ENCODE assay signal across 14 cellular contexts in genomic region chr14:58755026-58755929, GRCh38.
DNase-seq lines count a peak whose midpoint lies in the region; ATAC-seq and TF ChIP-seq lines count a peak whose summit lies in the region.
"Had no signal": no experiment of that assay in that cellular context is flagged by ENCODE, and none has a peak within 500 bp of the region (broad histone marks: within the 10 kb centered on the region; RNA-seq: fewer than 3 reads in every experiment).

No MANE protein-coding gene starts in this region.

- no peaks in the 10 kb centered on the region for H3K27me3 Mint-ChIP-seq in T-helper 2 cell treated with Interferon-gamma antibody and Interleukin-4, amounts not matched to agents 5 μg/mL and 100 μg/mL, for 36 hours (ENCODE audit: low read depth)
- H3K27me3 Mint-ChIP-seq: activated naive CD8-positive, alpha-beta T cell had no signal

- H3K4me1 Mint-ChIP-seq in T-helper 2 cell treated with Interferon-gamma antibody and Interleukin-4, amounts not matched to agents 5 μg/mL and 100 μg/mL, for 36 hours (ENCODE audit: low read depth) = no peaks in the 10 kb centered on the region

- H3K27me3 ChIP-seq in right atrium auricular region (no peaks in the 10 kb centered on the region), OCI-LY3 (ENCODE audit: low read depth, low read length) (no peaks in the 10 kb centered on the region), transverse colon (no peaks in the 10 kb centered on the region)

- 0 out of 2 replicates have a peak overlapping the region, but pooled peaks have one; percentile 9 for H2AFZ ChIP-seq in OCI-LY3 (ENCODE audit: low read depth, low read length)

- in situ Hi-C loops in transverse colon (cut with MboI; ENCODE audit: low pct_ligation_motif_present in 1 of 4, low pct_unique_long_range_greater_than_20kb in 1 of 4, low sequenced_read_pairs in 3 of 4) = no loop called here

- no peaks in the 10 kb centered on the region for H3K9me3 Mint-ChIP-seq in T-helper 2 cell treated with Interferon-gamma antibody and Interleukin-4, amounts not matched to agents 5 μg/mL and 100 μg/mL, for 36 hours
- H3K9me3 Mint-ChIP-seq: naive thymus-derived CD8-positive, alpha-beta T cell had no signal

- no peak overlapping the region for H3K27ac ChIP-seq in right atrium auricular region
- H3K27ac ChIP-seq in OCI-LY3 (ENCODE audit: low read length) = no peak overlapping the region
- H3K27ac ChIP-seq in transverse colon = peak overlapping the region; percentile 71 to 83 (median 78)

- H3K36me3 ChIP-seq in right atrium auricular region = no peaks in the 10 kb centered on the region
- no peaks in the 10 kb centered on the region for H3K36me3 ChIP-seq in OCI-LY3 (replicated peaks; ENCODE audit: low read depth, low read length)
- H3K36me3 ChIP-seq in transverse colon = no peaks in the 10 kb centered on the region

- no peaks in the 10 kb centered on the region for H3K36me3 Mint-ChIP-seq in T-helper 2 cell treated with Interferon-gamma antibody and Interleukin-4, amounts not matched to agents 5 μg/mL and 100 μg/mL, for 36 hours (ENCODE audit: low read depth)
- H3K36me3 Mint-ChIP-seq: activated naive CD8-positive, alpha-beta T cell; naive thymus-derived CD8-positive, alpha-beta T cell had no signal

- WGBS in transverse colon (ENCODE audit: low coverage in 1 of 2), 2 donors = 38% methylated on average over 1 to 3 of the region's 3 CpGs

- DNase-seq in Right ventricle myocardium inferior (ENCODE audit: missing footprints) = no peak
- DNase-seq in right atrium auricular region (ENCODE audit: low spot score) = no peak
- DNase-seq in left ventricle myocardium superior = no peak
- DNase-seq in transverse colon = no peak
- DNase-seq in activated CD4-positive, alpha-beta T cell treated with anti-CD3 and anti-CD28 coated beads, Interleukin-2, amount 50 U/mL, for 4 hours = no peak
- no peak for DNase-seq in T-helper 2 cell treated with Interferon-gamma antibody and Interleukin-4, amounts not matched to agents 5 μg/mL and 100 μg/mL, for 36 hours (ENCODE audit: low spot score)
- no peak for DNase-seq in EL
- DNase-seq: KG1; naive thymus-derived CD8-positive, alpha-beta T cell; T1000 had no signal

- TF ChIP-seq CTCF in right atrium auricular region (IDR thresholded peaks at IDR 0.05) = no peak
- no peak for TF ChIP-seq CTCF in OCI-LY3 (IDR thresholded peaks at IDR 0.05; ENCODE audit: low read depth, low read length)
- TF ChIP-seq CTCF in transverse colon (IDR thresholded peaks at IDR 0.05) = no peak

- H3K4me1 ChIP-seq in right atrium auricular region = peaks cover 0 to 23% of the 10 kb centered on the region in 2 donors
- H3K4me1 ChIP-seq in OCI-LY3 (ENCODE audit: low read length) = peaks cover 26% of the 10 kb centered on the region
- H3K4me1 ChIP-seq in transverse colon = peaks cover 35 to 59% (median 46%) of the 10 kb centered on the region in 4 donors

- no peak for TF ChIP-seq POLR2A in transverse colon (IDR thresholded peaks at IDR 0.05)

- no peak for TF ChIP-seq EP300 in transverse colon (IDR thresholded peaks at IDR 0.05; ENCODE audit: low read depth)

- no peak overlapping the region for H3K4me2 ChIP-seq in OCI-LY3 (ENCODE audit: low read length)
- H3K4me2 ChIP-seq: smooth muscle cell had no signal

- H3K4me3 Mint-ChIP-seq in T-helper 2 cell treated with Interferon-gamma antibody and Interleukin-4, amounts not matched to agents 5 μg/mL and 100 μg/mL, for 36 hours = no peak overlapping the region
- H3K4me3 Mint-ChIP-seq: activated naive CD8-positive, alpha-beta T cell; naive thymus-derived CD8-positive, alpha-beta T cell had no signal

- H3K9me3 ChIP-seq in right atrium auricular region (no peaks in the 10 kb centered on the region), OCI-LY3 (ENCODE audit: insufficient read depth, low read length) (no peaks in the 10 kb centered on the region), transverse colon (no peaks in the 10 kb centered on the region)

- no peak overlapping the region for H3K27ac Mint-ChIP-seq in T-helper 2 cell treated with Interferon-gamma antibody and Interleukin-4, amounts not matched to agents 5 μg/mL and 100 μg/mL, for 36 hours
- H3K27ac Mint-ChIP-seq: activated naive CD8-positive, alpha-beta T cell had no signal

- no peaks in the 10 kb centered on the region for H3K79me2 ChIP-seq in OCI-LY3 (ENCODE audit: low read length)

- H4K20me1 ChIP-seq in OCI-LY3 (ENCODE audit: insufficient read depth, low read length) = no peaks in the 10 kb centered on the region

- no peak overlapping the region for H3K9ac ChIP-seq in OCI-LY3 (ENCODE audit: low read length)

- no peak overlapping the region for H3K4me3 ChIP-seq in right atrium auricular region
- H3K4me3 ChIP-seq in OCI-LY3 (ENCODE audit: low read length) = no peak overlapping the region
- no peak overlapping the region for H3K4me3 ChIP-seq in transverse colon
- H3K4me3 ChIP-seq: smooth muscle cell had no signal

- intact Hi-C loops in Right ventricle myocardium inferior (cut with DNase I) (no loop called here), left ventricle myocardium superior (cut with micrococcal nuclease) (no loop called here), transverse colon (cut with DNase I; ENCODE audit: low total_unique reads) (no loop called here)

- ATAC-seq in Right ventricle myocardium inferior = peak; percentile 81
- ATAC-seq in left ventricle myocardium superior = peak; percentile 72
- ATAC-seq: naive thymus-derived CD8-positive, alpha-beta T cell; Panc1 had no signal

Comparison
In these comparisons a context has a peak if more than half of its experiments do, and no peak if none do; other contexts are left out.
1. H3K27ac ChIP-seq: peak in transverse colon (4 of 4); none in right atrium auricular region (0 of 2) and OCI-LY3 (single experiment).